In genomic region chr15:45634442-45635190, GRCh38 we compare ENCODE assay signal across 8 cellular contexts. TPM values are rescaled to one million over a fixed set of nuclear protein-coding genes. Genes with fewer than 3 reads are reported as not detected.
A peak's percentile ranks its signal among the peaks of the same experiment; 100 is the strongest.
DNase-seq lines count a peak whose midpoint lies in the region; ATAC-seq, FAIRE-seq and TF ChIP-seq lines count a peak whose summit lies in the region.

Gene SQOR, plus strand, starts transcription at chr15:45635029. Its CDS starts 23,895 bp downstream, at chr15:45658924.

- no peaks in the 10 kb centered on the region for H3K9me3 ChIP-seq in body of pancreas

- FAIRE-seq in HTR-8/SVneo (lab: Jason Lieb, UNC) = no peak

- intact Hi-C loops in body of pancreas (cut with DNase I) = no loop called here

- H3K27ac ChIP-seq in body of pancreas = peak within 1 kb of the TSS; percentile 91 to 99 (median 94)

- TF ChIP-seq POLR2A in body of pancreas (IDR thresholded peaks at IDR 0.05) = peak; percentile 93 to 95 (median 95)

- H3K36me3 ChIP-seq in body of pancreas (replicated peaks in 1 of 2; ENCODE audit: insufficient read depth in 1 of 2, low read depth in 2 of 2) = no peaks in the 10 kb centered on the region

- 0 to 2% methylated on average over 2 to 53 of the region's 53 CpGs for WGBS in body of pancreas, 2 donors

- ATAC-seq in GM21367 (IDR thresholded peaks at IDR 0.05; ENCODE audit: unreplicated experiment) = peak; percentile 63
- peak; percentile 88 for ATAC-seq in body of pancreas

- peak; percentile 72 for DNase-seq in DMS53 treated with DMSO at 0.1 percent for 48 hours (lab: John Stamatoyannopoulos, UW; ENCODE audit: unreplicated experiment)
- peak; percentile 60 for DNase-seq in HTR-8/SVneo (ENCODE audit: insufficient read length, low spot score)
- DNase-seq in T-helper 9 cell = peak; percentile 46
- DNase-seq in body of pancreas = peak; percentile 94 to 96 (median 96)
- peak; percentile 75 for DNase-seq in iPS-NIHi11 (ENCODE audit: low spot score)
- DNase-seq in stimulated activated CD4-positive, alpha-beta T cell treated with anti-CD3 and anti-CD28 coated beads, Interleukin-12 subunit alpha, Interleukin-12 subunit beta, amount 100 ng/mL, for 24 hours (ENCODE audit: low read depth in 2 of 2) = peak; percentile 37 to 66
- DNase-seq in NCI-H1694 treated with DMSO at 0.1 percent for 48 hours (lab: John Stamatoyannopoulos, UW) = no peak

- TF ChIP-seq CTCF in body of pancreas (IDR thresholded peaks at IDR 0.05) = no peak

- H3K4me1 ChIP-seq in body of pancreas = peaks cover 29% of the 10 kb centered on the region

- H3K4me3 ChIP-seq in body of pancreas = peak within 1 kb of the TSS; percentile 35 to 61

- H3K27me3 ChIP-seq in body of pancreas = no peaks in the 10 kb centered on the region

RNA-seq across cellular contexts. Expression of gene SQOR, which starts in this region (rescaled TPM):
- 10 to 100 TPM; 15.8 to 41.8 TPM for total RNA-seq in body of pancreas
